In the genomic region with DNA sequence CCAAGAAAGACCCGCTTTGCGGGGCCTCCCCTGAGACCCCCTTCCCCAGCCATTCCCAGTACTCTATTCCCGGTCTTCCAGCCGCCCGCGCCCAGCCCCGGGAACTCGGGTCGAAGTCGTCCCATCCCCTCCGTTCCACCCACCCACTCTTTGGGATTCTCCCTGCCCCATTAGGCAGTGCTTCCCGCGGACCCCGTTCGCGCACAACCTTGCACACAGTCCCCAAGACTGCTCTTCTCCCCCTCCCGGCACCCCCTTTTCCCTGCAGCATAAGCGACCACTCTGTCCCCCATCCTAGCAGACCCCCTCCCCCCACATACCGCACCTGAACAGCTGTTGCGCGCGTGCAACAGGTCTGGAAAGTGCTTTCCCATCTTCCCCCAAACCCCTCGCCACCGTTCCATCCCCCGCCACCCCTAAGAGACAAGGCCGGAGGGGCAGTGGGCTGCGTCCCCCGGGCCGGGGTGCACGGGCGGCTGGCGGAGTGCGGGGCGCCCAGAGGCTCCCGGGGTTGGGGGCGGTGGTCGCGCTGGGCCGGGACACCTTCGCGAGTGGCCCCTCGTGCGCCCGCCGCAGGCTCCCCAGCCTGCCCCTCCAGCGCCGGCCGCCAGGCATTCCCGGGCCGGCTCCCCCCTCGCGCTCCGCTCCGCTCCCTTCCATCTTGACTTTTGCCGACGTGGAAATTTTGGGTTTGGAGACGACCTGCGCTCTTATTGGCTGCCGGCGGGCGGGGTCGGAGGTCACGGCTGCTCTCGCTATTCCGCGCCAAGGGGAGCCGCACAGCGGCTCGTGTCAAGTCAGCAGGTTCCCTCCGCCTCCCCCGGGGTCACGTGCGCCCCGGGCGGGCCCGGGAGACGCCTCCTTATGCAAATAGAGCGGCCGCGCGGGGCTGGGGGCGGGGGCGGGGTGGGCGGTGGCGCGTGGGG, we compare ENCODE assay signal across 8 cellular contexts.
DNase-seq lines count a peak whose midpoint lies in the region; ATAC-seq and TF ChIP-seq lines count a peak whose summit lies in the region.

No MANE protein-coding gene starts in this region.

- peaks cover 9% of the 10 kb centered on the region for H3K79me2 ChIP-seq in smooth muscle cell (ENCODE audit: low read depth)

- H3K9me3 ChIP-seq in iPS-20b (ENCODE audit: insufficient read depth, low read depth, low read length) = peaks cover 4% of the 10 kb centered on the region; the same call in 1 of the 2 replicates
- H3K9me3 ChIP-seq in smooth muscle cell (replicated peaks; ENCODE audit: low read depth) = no peaks in the 10 kb centered on the region

- H3K27me3 ChIP-seq in iPS-20b (ENCODE audit: insufficient read depth, low read length) (no peaks in the 10 kb centered on the region), smooth muscle cell (ENCODE audit: low read depth) (no peaks in the 10 kb centered on the region)

- in situ Hi-C loops in T47D (cut with HindIII; ENCODE audit: low pct_unique_long_range_greater_than_20kb, low sequenced_read_pairs) = no loop called here

- peak overlapping the region; percentile 88 for H3K4me3 ChIP-seq in iPS-20b (ENCODE audit: low read length)
- H3K4me3 ChIP-seq in smooth muscle cell = peak overlapping the region; percentile 74

- H3K27ac ChIP-seq in iPS-20b (ENCODE audit: low read length) (peak overlapping the region; percentile 63), smooth muscle cell (ENCODE audit: low read depth) (peak overlapping the region; percentile 2)

- H3K9ac ChIP-seq in iPS-20b (ENCODE audit: low read depth, low read length) (peak overlapping the region; percentile 88; the same call in 1 of the 2 replicates), smooth muscle cell (ENCODE audit: low read depth) (peak overlapping the region; percentile 63)

- H4K20me1 ChIP-seq in smooth muscle cell (ENCODE audit: low read depth) = peaks cover 34% of the 10 kb centered on the region

- H3K4me1 ChIP-seq in iPS-20b (ENCODE audit: insufficient read depth, low read length) = peaks cover 30% of the 10 kb centered on the region; the same call in 1 of the 2 replicates
- peaks cover 19% of the 10 kb centered on the region for H3K4me1 ChIP-seq in smooth muscle cell (ENCODE audit: low read depth)

- peak; percentile 76 for DNase-seq in NCI-H187 treated with DMSO at 0.1 percent for 48 hours (lab: John Stamatoyannopoulos, UW)
- DNase-seq in UCSD-AML1 (lab: John Stamatoyannopoulos, UW; ENCODE audit: unreplicated experiment) = peak; percentile 17
- peak; percentile 97 to 99 for DNase-seq in T47D (ENCODE audit: low read depth in 1 of 2, low spot score in 1 of 2)
- peak; percentile 71 for DNase-seq in smooth muscle cell (lab: John Stamatoyannopoulos, UW; ENCODE audit: unreplicated experiment)
- no peak for DNase-seq in GF-D8 (lab: John Stamatoyannopoulos, UW)

- no peak for TF ChIP-seq CTCF in smooth muscle cell (IDR thresholded peaks at IDR 0.05; ENCODE audit: borderline replicate concordance, insufficient read depth, poor library complexity, severe bottlenecking)

- peak overlapping the region; percentile 95 for H3K4me2 ChIP-seq in smooth muscle cell

- peaks cover 7% of the 10 kb centered on the region for H3F3A ChIP-seq in smooth muscle cell (ENCODE audit: low read depth)

- no peaks in the 10 kb centered on the region for H3K36me3 ChIP-seq in iPS-20b (ENCODE audit: insufficient read depth, low read depth, low read length)
- H3K36me3 ChIP-seq in smooth muscle cell (ENCODE audit: low read depth) = no peaks in the 10 kb centered on the region

- ATAC-seq in GM18508 (IDR thresholded peaks at IDR 0.05; ENCODE audit: insufficient read depth, unreplicated experiment) = peak; percentile 57
- peak; percentile 83 for ATAC-seq in HG02970 (IDR thresholded peaks at IDR 0.05; ENCODE audit: low FRiP score, unreplicated experiment)

- WGBS in smooth muscle cell (ENCODE audit: low lambda C conversion rate) = under 1% methylated on average over 50 of the region's 86 CpGs

- peak overlapping the region; percentile 10 for H2AFZ ChIP-seq in smooth muscle cell (ENCODE audit: low read depth)
